In genomic region chr21:33245289-33245918, GRCh38 we compare ENCODE assay signal across 1 cellular context.
TF ChIP-seq lines count a peak whose summit lies in the region.

No MANE protein-coding gene starts in this region.

TF ChIP-seq in HepG2, 621 proteins besides CTCF, POLR2A, EP300 and RAD21 (continues in another document):
- TF ChIP-seq HNF1B (CRISPR knock-in tag; IDR thresholded peaks at IDR 0.05) (peak; percentile 13; the same call in 1 of the 2 replicates), CEBPG (CRISPR knock-in tag; IDR thresholded peaks at IDR 0.05) (peak; percentile 28; the same call in 1 of the 2 replicates), MTA3 (CRISPR knock-in tag; IDR thresholded peaks at IDR 0.05) (no peak), HDAC2 (CRISPR knock-in tag; IDR thresholded peaks at IDR 0.05) (peak; percentile 46; the same call in 1 of the 2 replicates), ZKSCAN1 (IDR thresholded peaks at IDR 0.05; ENCODE audit: low read length) (no peak), SALL1 (CRISPR knock-in tag; IDR thresholded peaks at IDR 0.05) (peak; percentile 91), BRF2 (CRISPR knock-in tag; IDR thresholded peaks at IDR 0.05) (no peak), SOX6 (IDR thresholded peaks at IDR 0.05) (no peak), SOX6 (CRISPR knock-in tag; IDR thresholded peaks at IDR 0.05) (peak; percentile 40), PITX1 (CRISPR knock-in tag; IDR thresholded peaks at IDR 0.05) (peak; percentile 35; the same call in 1 of the 2 replicates), HNF4A (CRISPR knock-in tag; IDR thresholded peaks at IDR 0.05) (peak; percentile 90), NCOR1 (IDR thresholded peaks at IDR 0.05; ENCODE audit: borderline replicate concordance, low read length) (peak; percentile 93), ZNF331 (CRISPR knock-in tag; IDR thresholded peaks at IDR 0.05) (peak; percentile 21; the same call in 1 of the 2 replicates), KAT2B (IDR thresholded peaks at IDR 0.05; ENCODE audit: borderline replicate concordance, low read depth, low read length) (peak; percentile 29; the same call in 1 of the 2 replicates), ZNF264 (CRISPR knock-in tag; IDR thresholded peaks at IDR 0.05) (peak; percentile 92; the same call in 1 of the 2 replicates), RBM39 (IDR thresholded peaks at IDR 0.05; ENCODE audit: low read depth, low read length, poor library complexity, severe bottlenecking) (no peak), ZNF790 (CRISPR knock-in tag; IDR thresholded peaks at IDR 0.05; ENCODE audit: borderline replicate concordance) (no peak), MTA1 (CRISPR knock-in tag; IDR thresholded peaks at IDR 0.05; ENCODE audit: borderline replicate concordance) (no peak), POGZ (CRISPR knock-in tag; IDR thresholded peaks at IDR 0.05) (peak; percentile 19; the same call in 1 of the 2 replicates), ZNF629 (CRISPR knock-in tag; conservative IDR thresholded peaks at IDR 0.05) (no peak), ZNF607 (CRISPR knock-in tag; IDR thresholded peaks at IDR 0.05; ENCODE audit: borderline replicate concordance) (no peak), FOXJ3 (CRISPR knock-in tag; IDR thresholded peaks at IDR 0.05; ENCODE audit: borderline replicate concordance) (peak; percentile 28; the same call in 1 of the 2 replicates), NFYB (CRISPR knock-in tag; IDR thresholded peaks at IDR 0.05) (no peak), FOXP1 (IDR thresholded peaks at IDR 0.05) (no peak), FOXP1 (CRISPR knock-in tag; IDR thresholded peaks at IDR 0.05) (peak; percentile 29; the same call in 1 of the 2 replicates), ZBTB20 (CRISPR knock-in tag; IDR thresholded peaks at IDR 0.05; ENCODE audit: borderline replicate concordance, low read depth) (peak; percentile 62; the same call in 1 of the 2 replicates), REPIN1 (CRISPR knock-in tag; IDR thresholded peaks at IDR 0.05; ENCODE audit: borderline replicate concordance, low read depth) (0 out of 2 replicates have a peak, but pooled peaks have one; percentile 65), ZNF687 (CRISPR knock-in tag; IDR thresholded peaks at IDR 0.05) (peak; percentile 26; the same call in 1 of the 2 replicates), MED1 (CRISPR knock-in tag; IDR thresholded peaks at IDR 0.05) (peak; percentile 71), PHF21A (CRISPR knock-in tag; IDR thresholded peaks at IDR 0.05) (peak; percentile 76), HNF4G (IDR thresholded peaks at IDR 0.05; ENCODE audit: borderline replicate concordance, low read depth, low read length) (peak; percentile 89), HNF4G (CRISPR knock-in tag; IDR thresholded peaks at IDR 0.05; ENCODE audit: borderline replicate concordance, low read depth) (peak; percentile 60; the same call in 1 of the 2 replicates), ZMYM2 (CRISPR knock-in tag; IDR thresholded peaks at IDR 0.05) (no peak), ZNF619 (CRISPR knock-in tag; IDR thresholded peaks at IDR 0.05) (no peak), LCORL (IDR thresholded peaks at IDR 0.05) (peak; percentile 16; the same call in 1 of the 2 replicates), LCORL (CRISPR knock-in tag; IDR thresholded peaks at IDR 0.05) (peak; percentile 95), ZFX (CRISPR knock-in tag; IDR thresholded peaks at IDR 0.05; ENCODE audit: low read depth) (peak; percentile 87), NR2F6 (IDR thresholded peaks at IDR 0.05) (0 out of 2 replicates have a peak, but pooled peaks have one; percentile 18), NR2F6 (CRISPR knock-in tag; IDR thresholded peaks at IDR 0.05) (no peak), ZGPAT (CRISPR knock-in tag; IDR thresholded peaks at IDR 0.05) (0 out of 2 replicates have a peak, but pooled peaks have one; percentile 20), IKZF5 (CRISPR knock-in tag; IDR thresholded peaks at IDR 0.05) (0 out of 2 replicates have a peak, but pooled peaks have one; percentile 36), SKI (IDR thresholded peaks at IDR 0.05; ENCODE audit: partially characterized antibody) (peak; percentile 76), SAP130 (CRISPR knock-in tag; IDR thresholded peaks at IDR 0.05; ENCODE audit: low read depth) (peak; percentile 27; the same call in 1 of the 2 replicates)
- TF ChIP-seq, protein P1, sequence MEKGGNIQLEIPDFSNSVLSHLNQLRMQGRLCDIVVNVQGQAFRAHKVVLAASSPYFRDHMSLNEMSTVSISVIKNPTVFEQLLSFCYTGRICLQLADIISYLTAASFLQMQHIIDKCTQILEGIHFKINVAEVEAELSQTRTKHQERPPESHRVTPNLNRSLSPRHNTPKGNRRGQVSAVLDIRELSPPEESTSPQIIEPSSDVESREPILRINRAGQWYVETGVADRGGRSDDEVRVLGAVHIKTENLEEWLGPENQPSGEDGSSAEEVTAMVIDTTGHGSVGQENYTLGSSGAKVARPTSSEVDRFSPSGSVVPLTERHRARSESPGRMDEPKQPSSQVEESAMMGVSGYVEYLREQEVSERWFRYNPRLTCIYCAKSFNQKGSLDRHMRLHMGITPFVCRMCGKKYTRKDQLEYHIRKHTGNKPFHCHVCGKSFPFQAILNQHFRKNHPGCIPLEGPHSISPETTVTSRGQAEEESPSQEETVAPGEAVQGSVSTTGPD (CRISPR knock-in tag; IDR thresholded peaks at IDR 0.05): peak; percentile 71; the same call in 1 of the 2 replicates
- TF ChIP-seq, protein P2, sequence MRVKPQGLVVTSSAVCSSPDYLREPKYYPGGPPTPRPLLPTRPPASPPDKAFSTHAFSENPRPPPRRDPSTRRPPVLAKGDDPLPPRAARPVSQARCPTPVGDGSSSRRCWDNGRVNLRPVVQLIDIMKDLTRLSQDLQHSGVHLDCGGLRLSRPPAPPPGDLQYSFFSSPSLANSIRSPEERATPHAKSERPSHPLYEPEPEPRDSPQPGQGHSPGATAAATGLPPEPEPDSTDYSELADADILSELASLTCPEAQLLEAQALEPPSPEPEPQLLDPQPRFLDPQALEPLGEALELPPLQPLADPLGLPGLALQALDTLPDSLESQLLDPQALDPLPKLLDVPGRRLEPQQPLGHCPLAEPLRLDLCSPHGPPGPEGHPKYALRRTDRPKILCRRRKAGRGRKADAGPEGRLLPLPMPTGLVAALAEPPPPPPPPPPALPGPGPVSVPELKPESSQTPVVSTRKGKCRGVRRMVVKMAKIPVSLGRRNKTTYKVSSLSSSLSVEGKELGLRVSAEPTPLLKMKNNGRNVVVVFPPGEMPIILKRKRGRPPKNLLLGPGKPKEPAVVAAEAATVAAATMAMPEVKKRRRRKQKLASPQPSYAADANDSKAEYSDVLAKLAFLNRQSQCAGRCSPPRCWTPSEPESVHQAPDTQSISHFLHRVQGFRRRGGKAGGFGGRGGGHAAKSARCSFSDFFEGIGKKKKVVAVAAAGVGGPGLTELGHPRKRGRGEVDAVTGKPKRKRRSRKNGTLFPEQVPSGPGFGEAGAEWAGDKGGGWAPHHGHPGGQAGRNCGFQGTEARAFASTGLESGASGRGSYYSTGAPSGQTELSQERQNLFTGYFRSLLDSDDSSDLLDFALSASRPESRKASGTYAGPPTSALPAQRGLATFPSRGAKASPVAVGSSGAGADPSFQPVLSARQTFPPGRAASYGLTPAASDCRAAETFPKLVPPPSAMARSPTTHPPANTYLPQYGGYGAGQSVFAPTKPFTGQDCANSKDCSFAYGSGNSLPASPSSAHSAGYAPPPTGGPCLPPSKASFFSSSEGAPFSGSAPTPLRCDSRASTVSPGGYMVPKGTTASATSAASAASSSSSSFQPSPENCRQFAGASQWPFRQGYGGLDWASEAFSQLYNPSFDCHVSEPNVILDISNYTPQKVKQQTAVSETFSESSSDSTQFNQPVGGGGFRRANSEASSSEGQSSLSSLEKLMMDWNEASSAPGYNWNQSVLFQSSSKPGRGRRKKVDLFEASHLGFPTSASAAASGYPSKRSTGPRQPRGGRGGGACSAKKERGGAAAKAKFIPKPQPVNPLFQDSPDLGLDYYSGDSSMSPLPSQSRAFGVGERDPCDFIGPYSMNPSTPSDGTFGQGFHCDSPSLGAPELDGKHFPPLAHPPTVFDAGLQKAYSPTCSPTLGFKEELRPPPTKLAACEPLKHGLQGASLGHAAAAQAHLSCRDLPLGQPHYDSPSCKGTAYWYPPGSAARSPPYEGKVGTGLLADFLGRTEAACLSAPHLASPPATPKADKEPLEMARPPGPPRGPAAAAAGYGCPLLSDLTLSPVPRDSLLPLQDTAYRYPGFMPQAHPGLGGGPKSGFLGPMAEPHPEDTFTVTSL (CRISPR knock-in tag; IDR thresholded peaks at IDR 0.05; ENCODE audit: borderline replicate concordance): peak; percentile 88
- TF ChIP-seq, protein P3, sequence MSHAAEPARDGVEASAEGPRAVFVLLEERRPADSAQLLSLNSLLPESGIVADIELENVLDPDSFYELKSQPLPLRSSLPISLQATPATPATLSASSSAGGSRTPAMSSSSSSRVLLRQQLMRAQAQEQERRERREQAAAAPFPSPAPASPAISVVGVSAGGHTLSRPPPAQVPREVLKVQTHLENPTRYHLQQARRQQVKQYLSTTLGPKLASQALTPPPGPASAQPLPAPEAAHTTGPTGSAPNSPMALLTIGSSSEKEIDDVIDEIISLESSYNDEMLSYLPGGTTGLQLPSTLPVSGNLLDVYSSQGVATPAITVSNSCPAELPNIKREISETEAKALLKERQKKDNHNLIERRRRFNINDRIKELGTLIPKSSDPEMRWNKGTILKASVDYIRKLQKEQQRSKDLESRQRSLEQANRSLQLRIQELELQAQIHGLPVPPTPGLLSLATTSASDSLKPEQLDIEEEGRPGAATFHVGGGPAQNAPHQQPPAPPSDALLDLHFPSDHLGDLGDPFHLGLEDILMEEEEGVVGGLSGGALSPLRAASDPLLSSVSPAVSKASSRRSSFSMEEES (CRISPR knock-in tag; IDR thresholded peaks at IDR 0.05): no peak
